ENCODE assay signal across 16 cellular contexts in the genomic region with DNA sequence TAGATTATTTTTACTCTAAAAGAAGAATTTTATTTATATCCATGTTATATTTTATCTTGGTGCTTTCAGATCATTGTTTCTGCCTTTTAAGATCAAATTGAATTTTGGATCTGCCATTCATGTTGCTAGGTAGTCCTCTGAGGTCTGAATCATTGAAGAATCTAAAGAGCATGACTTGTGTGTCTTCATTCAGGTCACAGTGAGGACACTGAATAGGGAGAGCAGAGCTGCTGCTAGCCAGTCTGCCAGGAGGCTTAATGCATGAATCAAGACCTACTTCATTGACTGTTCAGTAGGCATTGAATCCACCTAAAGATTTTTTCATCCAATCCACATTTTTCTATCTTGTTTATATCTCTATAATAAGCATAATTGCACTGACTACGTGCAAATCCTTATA.
A peak's percentile ranks its signal among the peaks of the same experiment; 100 is the strongest.
DNase-seq lines count a peak whose midpoint lies in the region; ATAC-seq and TF ChIP-seq lines count a peak whose summit lies in the region.
"Had no signal": no experiment of that assay in that cellular context is flagged by ENCODE, and none has a peak within 500 bp of the region (broad histone marks: within the 10 kb centered on the region; RNA-seq: fewer than 3 reads in every experiment).

No MANE protein-coding gene starts in this region.

- ATAC-seq in psoas muscle = peak in 3 of 4 donors; percentile 44 to 77 (median 69)
- ATAC-seq: A549, GM23338 had no signal

- H3K9me3 ChIP-seq in psoas muscle = no peaks in the 10 kb centered on the region
- H3K9me3 ChIP-seq in Peyer's patch = no peaks in the 10 kb centered on the region
- H3K9me3 ChIP-seq in HAP-1 = no peaks in the 10 kb centered on the region
- H3K9me3 ChIP-seq: A549, BLaER1 had no signal

- H3K36me3 ChIP-seq in psoas muscle (ENCODE audit: insufficient read depth in 1 of 2, low read depth in 1 of 2) = no peaks in the 10 kb centered on the region
- no peaks in the 10 kb centered on the region for H3K36me3 ChIP-seq in Peyer's patch
- no peaks in the 10 kb centered on the region for H3K36me3 ChIP-seq in HAP-1 (replicated peaks)
- H3K36me3 ChIP-seq: BLaER1 had no signal

- no peaks in the 10 kb centered on the region for H3K27me3 Mint-ChIP-seq in activated naive CD4-positive, alpha-beta T cell treated with anti-CD3 and anti-CD28 coated beads for 36 hours (ENCODE audit: low read depth)
- H3K27me3 Mint-ChIP-seq: CD4-positive, alpha-beta memory T cell had no signal

- peaks cover 26% of the 10 kb centered on the region for H3K4me1 ChIP-seq in psoas muscle
- peaks cover 0 to 9% (median 0%) of the 10 kb centered on the region in 4 donors for H3K4me1 ChIP-seq in Peyer's patch
- peaks cover 23% of the 10 kb centered on the region for H3K4me1 ChIP-seq in HAP-1
- H3K4me1 ChIP-seq: A549, BLaER1 had no signal

- H3K4me1 Mint-ChIP-seq in activated naive CD4-positive, alpha-beta T cell treated with anti-CD3 and anti-CD28 coated beads for 36 hours (ENCODE audit: low read depth) = no peaks in the 10 kb centered on the region
- H3K4me1 Mint-ChIP-seq: CD14-positive monocyte; CD4-positive, alpha-beta memory T cell had no signal

- intact Hi-C loops in psoas muscle (cut with DNase I) = loop anchor here in 1 of 2 donors (10.0 kb wide), 1 partner anchor 198 kb away; no protein-coding TSS in a partner anchor
- intact Hi-C loops in activated naive CD4-positive, alpha-beta T cell treated with anti-CD3 and anti-CD28 coated beads for 36 hours (cut with micrococcal nuclease) = no loop called here

- no peak for TF ChIP-seq POLR2A in Peyer's patch (IDR thresholded peaks at IDR 0.05)

- no peak overlapping the region for H3K27ac Mint-ChIP-seq in activated naive CD4-positive, alpha-beta T cell treated with anti-CD3 and anti-CD28 coated beads for 36 hours
- H3K27ac Mint-ChIP-seq: CD14-positive monocyte; CD4-positive, alpha-beta memory T cell; GM23338; HFFc6 had no signal

- H3K27me3 ChIP-seq in psoas muscle (ENCODE audit: insufficient read depth in 3 of 3, low read length in 2 of 3) (no peaks in the 10 kb centered on the region), Peyer's patch (no peaks in the 10 kb centered on the region), HAP-1 (ENCODE audit: low read depth) (no peaks in the 10 kb centered on the region)
- H3K27me3 ChIP-seq: BLaER1 had no signal

- no peak overlapping the region for H3K4me3 Mint-ChIP-seq in activated naive CD4-positive, alpha-beta T cell treated with anti-CD3 and anti-CD28 coated beads for 36 hours
- H3K4me3 Mint-ChIP-seq: CD14-positive monocyte; CD4-positive, alpha-beta memory T cell; GM23338; HFFc6 had no signal

- H3K4me3 ChIP-seq in psoas muscle (no peak overlapping the region), Peyer's patch (no peak overlapping the region), HAP-1 (no peak overlapping the region)
- H3K4me3 ChIP-seq: A549, BLaER1, GM23338 had no signal

- no peaks in the 10 kb centered on the region for H3K36me3 Mint-ChIP-seq in activated naive CD4-positive, alpha-beta T cell treated with anti-CD3 and anti-CD28 coated beads for 36 hours (ENCODE audit: low read depth)
- H3K36me3 Mint-ChIP-seq: CD14-positive monocyte; CD4-positive, alpha-beta memory T cell had no signal

- TF ChIP-seq CTCF in psoas muscle (IDR thresholded peaks at IDR 0.05) (no peak), Peyer's patch (IDR thresholded peaks at IDR 0.05) (no peak)

- WGBS in psoas muscle, 3 donors = 77 to 79% (median 79%) methylated on average over 1 of the region's 1 CpG

- H3K27ac ChIP-seq in epithelial cell of prostate = peak overlapping the region; percentile 52
- H3K27ac ChIP-seq in psoas muscle = no peak overlapping the region
- no peak overlapping the region for H3K27ac ChIP-seq in Peyer's patch
- H3K27ac ChIP-seq: 22Rv1, A549, BLaER1 had no signal

- CTCF ChIA-PET in activated naive CD4-positive, alpha-beta T cell treated with anti-CD3 and anti-CD28 coated beads for 36 hours (lab: Charles Lee) = interaction anchor here (0.7 kb wide), 1 partner anchor 28 kb away, joined by 3 read pairs; no protein-coding TSS in a partner anchor

- DNase-seq in NCI-H82 (lab: John Stamatoyannopoulos, UW) = peak; percentile 20
- no peak for DNase-seq in NCI-H82 treated with DMSO at 0.1 percent for 48 hours (lab: John Stamatoyannopoulos, UW; ENCODE audit: unreplicated experiment)
- DNase-seq in epithelial cell of prostate (ENCODE audit: low read depth, low spot score) = no peak
- no peak for DNase-seq in psoas muscle
- no peak for DNase-seq in activated naive CD4-positive, alpha-beta T cell treated with anti-CD3 and anti-CD28 coated beads for 36 hours
- no peak for DNase-seq in Peyer's patch
- no peak for DNase-seq in HAP-1 (ENCODE audit: low spot score in 2 of 2)
- DNase-seq: CD4-positive, alpha-beta memory T cell; DMS79 treated with DMSO at 0.1 percent for 48 hours; GF-D8; HFFc6 had no signal

- no peaks in the 10 kb centered on the region for H3K9me3 Mint-ChIP-seq in activated naive CD4-positive, alpha-beta T cell treated with anti-CD3 and anti-CD28 coated beads for 36 hours
- H3K9me3 Mint-ChIP-seq: GM23338, HFFc6 had no signal

- in situ Hi-C loops in HAP-1 (cut with MboI; ENCODE audit: low sequenced_read_pairs) = no loop called here
